ENCODE assay signal across 23 cellular contexts in genomic region chr1:22154626-22155025, GRCh38. TPM values are rescaled to one million over a fixed set of nuclear protein-coding genes. Genes with fewer than 3 reads are reported as not detected.
DNase-seq lines count a peak whose midpoint lies in the region; ATAC-seq and TF ChIP-seq lines count a peak whose summit lies in the region.
"Had no signal": no experiment of that assay in that cellular context is flagged by ENCODE, and none has a peak within 500 bp of the region (broad histone marks: within the 10 kb centered on the region; RNA-seq: fewer than 3 reads in every experiment).

No MANE protein-coding gene starts in this region.

- DNase-seq in SK-N-SH (peak; percentile 57), endodermal cell (peak; percentile 74), osteoblast (ENCODE audit: insufficient read length, low spot score, missing footprints) (peak; percentile 41), NCI-H2081 (lab: John Stamatoyannopoulos, UW) (no peak), Right ventricle myocardium superior (no peak), mammary epithelial cell (no peak)
- DNase-seq: 8988T; ACHN; AML-193; BE2C; Caco-2; CD4-positive, CD25-positive, alpha-beta regulatory T cell; CD8-positive, alpha-beta T cell; DMS 273 treated with DMSO at 0.1 percent for 48 hours; DMS79; EL; GF-D8; GM23248; H7; HCEC 1CT had no signal

- no peak overlapping the region for H3K4me2 ChIP-seq in SK-N-SH
- no peak overlapping the region for H3K4me2 ChIP-seq in osteoblast (ENCODE audit: insufficient read depth, low read length)
- no peak overlapping the region for H3K4me2 ChIP-seq in mammary epithelial cell (ENCODE audit: insufficient read depth, low read depth, low read length)
- H3K4me2 ChIP-seq: A549 had no signal

- no peaks in the 10 kb centered on the region for H3K9me3 Mint-ChIP-seq in endodermal cell
- H3K9me3 Mint-ChIP-seq: CD4-positive, CD25-positive, alpha-beta regulatory T cell; CD8-positive, alpha-beta T cell had no signal

- H3F3A ChIP-seq in SK-N-SH (replicated peaks; ENCODE audit: insufficient read depth), result no peaks in the 10 kb centered on the region

- TF ChIP-seq CTCF in SK-N-SH (IDR thresholded peaks at IDR 0.05) (no peak), endodermal cell (conservative IDR thresholded peaks at IDR 0.05) (no peak), osteoblast (IDR thresholded peaks at IDR 0.05; ENCODE audit: extremely low read depth, low read depth, low read length) (no peak), mammary epithelial cell (conservative IDR thresholded peaks at IDR 0.05 in 1 of 2, IDR thresholded peaks at IDR 0.05 in 1 of 2; ENCODE audit: extremely low read depth in 1 of 2, insufficient read depth in 1 of 2, low read depth in 1 of 2, low read length in 2 of 2) (no peak)

- ATAC-seq in SK-N-SH treated with all-trans-retinoic acid at 6 μM for 48 hours (no peak), Right ventricle myocardium superior (ENCODE audit: poor library complexity) (no peak)
- ATAC-seq: A549; CD8-positive, alpha-beta T cell had no signal

- CTCF ChIA-PET in SK-N-SH (lab: Yijun Ruan, JAX) (interaction anchor here (0.7 kb wide), 1 partner anchor 11 kb away, joined by 3 read pairs; no protein-coding TSS in a partner anchor), mammary epithelial cell (lab: Charles Lee; ENCODE audit: low non-redundant PET) (no interaction called here)

- H3K9me2 ChIP-seq in SK-N-SH, result no peaks in the 10 kb centered on the region

- H4K20me1 ChIP-seq in SK-N-SH (ENCODE audit: insufficient read depth), result no peaks in the 10 kb centered on the region
- no peaks in the 10 kb centered on the region for H4K20me1 ChIP-seq in osteoblast (ENCODE audit: insufficient read depth, low read length)
- no peaks in the 10 kb centered on the region for H4K20me1 ChIP-seq in mammary epithelial cell (ENCODE audit: insufficient read depth, low read length)

- H3K4me1 ChIP-seq in SK-N-SH (ENCODE audit: control insufficient read depth in 1 of 2, insufficient read depth in 2 of 2, low read depth in 1 of 2, low read length in 1 of 2) (peaks cover 0 to 9% of the 10 kb centered on the region in 2 experiments; a peak in 1 of 4 replicates), endodermal cell (ENCODE audit: control insufficient read depth, insufficient read depth, low read length) (peaks cover 25% of the 10 kb centered on the region), osteoblast (ENCODE audit: insufficient read depth, low read length) (no peaks in the 10 kb centered on the region), mammary epithelial cell (ENCODE audit: insufficient read depth, low read length) (no peaks in the 10 kb centered on the region)
- H3K4me1 ChIP-seq: A549, BE2C had no signal

- H3K27ac Mint-ChIP-seq in endodermal cell, result peak overlapping the region; percentile 48
- H3K27ac Mint-ChIP-seq: CD4-positive, CD25-positive, alpha-beta regulatory T cell; CD8-positive, alpha-beta T cell had no signal

- no peak for TF ChIP-seq RAD21 in SK-N-SH (IDR thresholded peaks at IDR 0.05; ENCODE audit: low read length)

- peak overlapping the region; percentile 1 for H3K4me3 Mint-ChIP-seq in endodermal cell
- H3K4me3 Mint-ChIP-seq: CD4-positive, CD25-positive, alpha-beta regulatory T cell; CD8-positive, alpha-beta T cell had no signal

- H2AFZ ChIP-seq in SK-N-SH (ENCODE audit: low read depth) (no peak overlapping the region), osteoblast (ENCODE audit: low read length) (no peak overlapping the region), mammary epithelial cell (ENCODE audit: low read depth, low read length) (no peak overlapping the region)
- H2AFZ ChIP-seq: GM23248 had no signal

- H3K4me1 Mint-ChIP-seq in endodermal cell, result peaks cover 37% of the 10 kb centered on the region
- H3K4me1 Mint-ChIP-seq: CD4-positive, CD25-positive, alpha-beta regulatory T cell had no signal

- H3K9ac ChIP-seq in SK-N-SH (no peak overlapping the region), endodermal cell (ENCODE audit: extremely low read depth, low read length, poor library complexity, severe bottlenecking) (no peak overlapping the region), mammary epithelial cell (ENCODE audit: insufficient read depth, low read length) (no peak overlapping the region)
- H3K9ac ChIP-seq: GM23248 had no signal

- no peaks in the 10 kb centered on the region for H3K36me3 Mint-ChIP-seq in endodermal cell (ENCODE audit: low read depth)
- H3K36me3 Mint-ChIP-seq: CD4-positive, CD25-positive, alpha-beta regulatory T cell; CD8-positive, alpha-beta T cell had no signal

- TF ChIP-seq EP300 in SK-N-SH (IDR thresholded peaks at IDR 0.05; ENCODE audit: borderline replicate concordance in 1 of 2, low read depth in 1 of 2, low read length in 1 of 2), result no peak

- POLR2A ChIA-PET in SK-N-SH (lab: Yijun Ruan, JAX), result no interaction called here

- dilution Hi-C loops in mammary epithelial cell (cut with HindIII; ENCODE audit: low sequenced_read_pairs), result loop anchor here (5.0 kb wide), 2 partner anchors 62 to 63 kb away; no protein-coding TSS in a partner anchor

- H3K9me3 ChIP-seq in SK-N-SH (no peaks in the 10 kb centered on the region), endodermal cell (ENCODE audit: control insufficient read depth, low read length) (no peaks in the 10 kb centered on the region), osteoblast (ENCODE audit: low read depth, low read length) (no peaks in the 10 kb centered on the region), mammary epithelial cell (replicated peaks; ENCODE audit: insufficient read depth, low read length) (no peaks in the 10 kb centered on the region)
- H3K9me3 ChIP-seq: A549, BE2C, Caco-2 had no signal

- H3K27me3 ChIP-seq in SK-N-SH (ENCODE audit: insufficient read depth) (no peaks in the 10 kb centered on the region), endodermal cell (ENCODE audit: control insufficient read depth, insufficient read depth, low read length, poor library complexity, severe bottlenecking) (no peaks in the 10 kb centered on the region), osteoblast (ENCODE audit: insufficient read depth, low read length) (peaks cover 12% of the 10 kb centered on the region), mammary epithelial cell (ENCODE audit: insufficient read depth, low read length) (no peaks in the 10 kb centered on the region)
- H3K27me3 ChIP-seq: BE2C had no signal

- peaks cover 18% of the 10 kb centered on the region for H3K27me3 Mint-ChIP-seq in endodermal cell (ENCODE audit: insufficient read depth)

- H3K27ac ChIP-seq in SK-N-SH (ENCODE audit: low read depth in 2 of 2, low read length in 1 of 2) (no peak overlapping the region), endodermal cell (ENCODE audit: low read depth, low read length) (no peak overlapping the region), osteoblast (ENCODE audit: low read depth, low read length) (no peak overlapping the region), mammary epithelial cell (ENCODE audit: insufficient read depth, low read depth, low read length) (no peak overlapping the region)
- H3K27ac ChIP-seq: A549, C4-2B, GM23248 had no signal

- intact Hi-C loops in Right ventricle myocardium superior (cut with DNase I) (no loop called here), mammary epithelial cell (cut with micrococcal nuclease) (no loop called here)

- in situ Hi-C loops in mammary epithelial cell (cut with MboI; ENCODE audit: low sequenced_read_pairs in 2 of 2), result no loop called here

- H3K4me3 ChIP-seq in SK-N-SH (ENCODE audit: low read depth in 2 of 2, low read length in 1 of 2), result no peak overlapping the region
- H3K4me3 ChIP-seq in endodermal cell (ENCODE audit: low read length), result no peak overlapping the region
- H3K4me3 ChIP-seq in osteoblast (ENCODE audit: insufficient read depth, low read length), result no peak overlapping the region
- no peak overlapping the region for H3K4me3 ChIP-seq in mammary epithelial cell (replicated peaks in 1 of 3; ENCODE audit: insufficient read depth in 1 of 3, low read depth in 2 of 3, low read length in 3 of 3)
- H3K4me3 ChIP-seq: A549, GM23248 had no signal

- H3K36me3 ChIP-seq in SK-N-SH (replicated peaks in 1 of 2; ENCODE audit: control insufficient read depth in 1 of 2, insufficient read depth in 2 of 2, low read length in 1 of 2) (no peaks in the 10 kb centered on the region), endodermal cell (ENCODE audit: control insufficient read depth, insufficient read depth, low read length) (no peaks in the 10 kb centered on the region), osteoblast (ENCODE audit: insufficient read depth, low read length) (no peaks in the 10 kb centered on the region), mammary epithelial cell (ENCODE audit: insufficient read depth, low read length) (no peaks in the 10 kb centered on the region)
- H3K36me3 ChIP-seq: BE2C had no signal

- 58% methylated on average over 6 of the region's 6 CpGs for WGBS in SK-N-SH (ENCODE audit: low lambda C conversion rate)
- 30 to 40% methylated on average over 2 to 6 of the region's 6 CpGs for WGBS in endodermal cell (ENCODE audit: insufficient coverage in 1 of 2, insufficient read length in 1 of 2), 2 experiments
- 72% methylated on average over 6 of the region's 6 CpGs for WGBS in mammary epithelial cell (ENCODE audit: low coverage, missing lambda C conversion rate)

- H3K79me2 ChIP-seq in SK-N-SH (ENCODE audit: insufficient read depth) (no peaks in the 10 kb centered on the region), osteoblast (ENCODE audit: insufficient read depth, low read length) (no peaks in the 10 kb centered on the region), mammary epithelial cell (ENCODE audit: insufficient read depth, low read length) (no peaks in the 10 kb centered on the region)

- BruUV-seq in mammary epithelial cell (replicated peaks; lab: Mats Ljungman, UMichigan), result no TSS peak

TF ChIP-seq in SK-N-SH, 30 proteins besides CTCF, POLR2A, EP300 and RAD21 (continues in another document):
- TF ChIP-seq GATA2 (CRISPR knock-in tag; IDR thresholded peaks at IDR 0.05), result peak; percentile 73

TF ChIP-seq in SK-N-SH treated with all-trans-retinoic acid at 6 μM for 48 hours, 23 proteins besides CTCF, POLR2A, EP300 and RAD21:
- TF ChIP-seq ZNF565 (CRISPR knock-in tag; conservative IDR thresholded peaks at IDR 0.05; ENCODE audit: low read depth) (no peak), RARB (CRISPR knock-in tag; IDR thresholded peaks at IDR 0.05) (no peak), TCF4 (CRISPR knock-in tag; IDR thresholded peaks at IDR 0.05; ENCODE audit: borderline replicate concordance) (no peak), ZFP3 (CRISPR knock-in tag; IDR thresholded peaks at IDR 0.05) (no peak)

RNA-seq across cellular contexts. Expression of gene WNT4, which starts 11.7 kb away (rescaled TPM):
- 0.03 and 0.08 TPM in 2 replicates for polyA plus RNA-seq in SK-N-SH (2012; rRNA removed)
- polyA plus RNA-seq in SK-N-SH (2012; cell fraction: cytosol; rRNA removed), result 0.01 and 0.05 TPM in 2 replicates
- 0.02 and 0.23 TPM in 2 replicates for polyA plus RNA-seq in SK-N-SH (2012; cell fraction: nucleus; rRNA removed)
- total RNA-seq in endodermal cell, result under 1 TPM in 1 of 2 donors, not detected in 1; 0.44 TPM
- 9.7 TPM for polyA plus RNA-seq in endodermal cell (2013, experiment 1 of 2)
- polyA plus RNA-seq in endodermal cell (2013, experiment 2 of 2), result 8.9 TPM
- under 0.01 TPM in 1 of 2 replicates, not detected in the other for total RNA-seq in osteoblast
- total RNA-seq in Right ventricle myocardium superior, result not detected
- total RNA-seq in mammary epithelial cell, result under 1 TPM; 0.26 to 0.33 TPM
- polyA plus RNA-seq in mammary epithelial cell, result 0.11 TPM
- polyA minus RNA-seq in mammary epithelial cell, result not detected
- total RNA-seq: CD4-positive, CD25-positive, alpha-beta regulatory T cell; CD8-positive, alpha-beta T cell had no signal

Comparison
In these comparisons a context has a peak if more than half of its experiments do, and no peak if none do; other contexts are left out.
1. DNase-seq: peak in SK-N-SH (single experiment), endodermal cell (single experiment) and osteoblast (single experiment); none in NCI-H2081 (0 of 2), Right ventricle myocardium superior (single experiment) and mammary epithelial cell (single experiment).